ENCODE assay signal across 13 cellular contexts in genomic region chr2:45010706-45011036, GRCh38. TPM values are rescaled to one million over a fixed set of nuclear protein-coding genes. Genes with fewer than 3 reads are reported as not detected.
DNase-seq lines count a peak whose midpoint lies in the region; ATAC-seq and TF ChIP-seq lines count a peak whose summit lies in the region.
"Had no signal": no experiment of that assay in that cellular context is flagged by ENCODE, and none has a peak within 500 bp of the region (broad histone marks: within the 10 kb centered on the region; RNA-seq: fewer than 3 reads in every experiment).

No MANE protein-coding gene starts in this region.

- H3K4me1 Mint-ChIP-seq in memory B cell = peaks cover 15% of the 10 kb centered on the region
- peaks cover 26% of the 10 kb centered on the region for H3K4me1 Mint-ChIP-seq in activated CD4-positive, alpha-beta memory T cell treated with anti-CD3 and anti-CD28 coated beads, Interleukin-2, amount 10 ng/mL, durations not matched to agents 7 days and 5 days

- ATAC-seq in memory B cell (ENCODE audit: low read depth) (no peak), HG02870 (IDR thresholded peaks at IDR 0.05; ENCODE audit: unreplicated experiment) (no peak)

- intact Hi-C loops in mammary epithelial cell (cut with micrococcal nuclease) = no loop called here

- peak; percentile 27 for DNase-seq in NCI-H2171 treated with DMSO at 0.1 percent for 48 hours (lab: John Stamatoyannopoulos, UW)
- no peak for DNase-seq in NCI-H2171 (lab: John Stamatoyannopoulos, UW)
- no peak for DNase-seq in mammary epithelial cell
- no peak for DNase-seq in memory B cell (ENCODE audit: low spot score in 2 of 2)
- no peak for DNase-seq in suprapubic skin (ENCODE audit: low spot score in 2 of 2)
- DNase-seq in HUDEP-2 (lab: John Stamatoyannopoulos, UW; ENCODE audit: unreplicated experiment in 76 of 76) = no peak
- DNase-seq in activated CD4-positive, alpha-beta memory T cell treated with anti-CD3 and anti-CD28 coated beads, Interleukin-2, amount 10 ng/mL, durations not matched to agents 7 days and 5 days = no peak
- DNase-seq: 8988T; activated B cell treated with CpG ODN at 0.5 μM for 24 hours; central memory CD4-positive, alpha-beta T cell; left colon; NCI-H446 treated with DMSO at 0.1 percent for 48 hours had no signal

- peaks cover 28% of the 10 kb centered on the region for H3K27me3 Mint-ChIP-seq in memory B cell
- H3K27me3 Mint-ChIP-seq in activated CD4-positive, alpha-beta memory T cell treated with anti-CD3 and anti-CD28 coated beads, Interleukin-2, amount 10 ng/mL, durations not matched to agents 7 days and 5 days = peaks cover 79% of the 10 kb centered on the region

- H3K9ac ChIP-seq in mammary epithelial cell (ENCODE audit: insufficient read depth, low read length) = no peak overlapping the region

- H3K4me3 ChIP-seq in mammary epithelial cell (replicated peaks in 1 of 3; ENCODE audit: insufficient read depth in 1 of 3, low read depth in 2 of 3, low read length in 3 of 3) (no peak overlapping the region), suprapubic skin (peak overlapping the region; percentile 54)

- peak overlapping the region; percentile 89 for H3K4me2 ChIP-seq in mammary epithelial cell (ENCODE audit: insufficient read depth, low read depth, low read length)

- H3K36me3 Mint-ChIP-seq in memory B cell = no peaks in the 10 kb centered on the region
- H3K36me3 Mint-ChIP-seq in activated CD4-positive, alpha-beta memory T cell treated with anti-CD3 and anti-CD28 coated beads, Interleukin-2, amount 10 ng/mL, durations not matched to agents 7 days and 5 days (ENCODE audit: low read depth) = no peaks in the 10 kb centered on the region

- H2AFZ ChIP-seq in mammary epithelial cell (ENCODE audit: low read depth, low read length) = peak overlapping the region; percentile 72

- H3K27me3 ChIP-seq in mammary epithelial cell (ENCODE audit: insufficient read depth, low read length) (peaks cover 47% of the 10 kb centered on the region), suprapubic skin (peaks cover 94% of the 10 kb centered on the region)

- TF ChIP-seq POLR2A in suprapubic skin (IDR thresholded peaks at IDR 0.05) = no peak

- no peaks in the 10 kb centered on the region for H3K9me3 ChIP-seq in mammary epithelial cell (replicated peaks; ENCODE audit: insufficient read depth, low read length)
- H3K9me3 ChIP-seq in suprapubic skin = no peaks in the 10 kb centered on the region

- TF ChIP-seq EP300 in suprapubic skin (IDR thresholded peaks at IDR 0.05) = no peak

- H3K27ac Mint-ChIP-seq in memory B cell = no peak overlapping the region
- H3K27ac Mint-ChIP-seq in activated CD4-positive, alpha-beta memory T cell treated with anti-CD3 and anti-CD28 coated beads, Interleukin-2, amount 10 ng/mL, durations not matched to agents 7 days and 5 days = no peak overlapping the region
- H3K27ac Mint-ChIP-seq: activated B cell treated with CpG ODN at 0.5 μM for 24 hours had no signal

- POLR2A ChIA-PET in activated CD4-positive, alpha-beta memory T cell treated with anti-CD3 and anti-CD28 coated beads, Interleukin-2, amount 10 ng/mL, durations not matched to agents 7 days and 5 days (lab: Charles Lee) = interaction anchor here (1.0 kb wide), 1 partner anchor 18 kb away, joined by 3 read pairs; no protein-coding TSS in a partner anchor

- peaks cover 25% of the 10 kb centered on the region for H3K4me1 ChIP-seq in mammary epithelial cell (ENCODE audit: insufficient read depth, low read length)
- peaks cover 51% of the 10 kb centered on the region for H3K4me1 ChIP-seq in suprapubic skin

- H4K20me1 ChIP-seq in mammary epithelial cell (ENCODE audit: insufficient read depth, low read length) = no peaks in the 10 kb centered on the region

- H3K4me3 Mint-ChIP-seq in memory B cell = peak overlapping the region; percentile 42
- no peak overlapping the region for H3K4me3 Mint-ChIP-seq in activated CD4-positive, alpha-beta memory T cell treated with anti-CD3 and anti-CD28 coated beads, Interleukin-2, amount 10 ng/mL, durations not matched to agents 7 days and 5 days

- H3K9me3 Mint-ChIP-seq in memory B cell = no peaks in the 10 kb centered on the region
- no peaks in the 10 kb centered on the region for H3K9me3 Mint-ChIP-seq in activated CD4-positive, alpha-beta memory T cell treated with anti-CD3 and anti-CD28 coated beads, Interleukin-2, amount 10 ng/mL, durations not matched to agents 7 days and 5 days
- H3K9me3 Mint-ChIP-seq: activated B cell treated with CpG ODN at 0.5 μM for 24 hours had no signal

- H3K36me3 ChIP-seq in mammary epithelial cell (ENCODE audit: insufficient read depth, low read length) (no peaks in the 10 kb centered on the region), suprapubic skin (no peaks in the 10 kb centered on the region)

- H3K79me2 ChIP-seq in mammary epithelial cell (ENCODE audit: insufficient read depth, low read length) = no peaks in the 10 kb centered on the region

- no peak overlapping the region for H3K27ac ChIP-seq in mammary epithelial cell (ENCODE audit: insufficient read depth, low read depth, low read length)
- H3K27ac ChIP-seq in suprapubic skin = peak overlapping the region; percentile 63

- in situ Hi-C loops in mammary epithelial cell (cut with MboI; ENCODE audit: low sequenced_read_pairs in 2 of 2) = no loop called here

- TF ChIP-seq CTCF in mammary epithelial cell (conservative IDR thresholded peaks at IDR 0.05 in 1 of 2, IDR thresholded peaks at IDR 0.05 in 1 of 2; ENCODE audit: extremely low read depth in 1 of 2, insufficient read depth in 1 of 2, low read depth in 1 of 2, low read length in 2 of 2) (no peak), suprapubic skin (IDR thresholded peaks at IDR 0.05) (no peak)

- dilution Hi-C loops in mammary epithelial cell (cut with HindIII; ENCODE audit: low sequenced_read_pairs) = no loop called here

- BruUV-seq in mammary epithelial cell (replicated peaks; lab: Mats Ljungman, UMichigan) = no TSS peak

- CTCF ChIA-PET in mammary epithelial cell (lab: Charles Lee; ENCODE audit: low non-redundant PET) = no interaction called here
- CTCF ChIA-PET in activated CD4-positive, alpha-beta memory T cell treated with anti-CD3 and anti-CD28 coated beads, Interleukin-2, amount 10 ng/mL, durations not matched to agents 7 days and 5 days (lab: Charles Lee) = interaction anchor here (0.6 kb wide), 1 partner anchor 31 kb away, joined by 3 read pairs; no protein-coding TSS in a partner anchor

- WGBS in mammary epithelial cell (ENCODE audit: low coverage, missing lambda C conversion rate) = 66% methylated on average over 7 of the region's 7 CpGs
- 20% methylated on average over 7 of the region's 7 CpGs for WGBS in suprapubic skin

RNA-seq across cellular contexts. Expression of gene SIX2, which starts 1.4 kb away (rescaled TPM):
- total RNA-seq in mammary epithelial cell = not detected
- polyA plus RNA-seq in mammary epithelial cell = 0.02 TPM
- not detected for polyA minus RNA-seq in mammary epithelial cell
- total RNA-seq in suprapubic skin = 1 to 10 TPM in 1 of 4 donors, under 1 TPM in 2, not detected in 1; 0.34 to 1.2 (median 0.60) TPM
- total RNA-seq in activated CD4-positive, alpha-beta memory T cell treated with anti-CD3 and anti-CD28 coated beads, Interleukin-2, amount 10 ng/mL, durations not matched to agents 7 days and 5 days = not detected
- total RNA-seq: activated B cell treated with CpG ODN at 0.5 μM for 24 hours, left colon had no signal
